Comparison of ENCODE assay signal across 1 cellular context in genomic region chr15:76337739-76338554, GRCh38.
TF ChIP-seq lines count a peak whose summit lies in the region.

No MANE protein-coding gene starts in this region.

TF ChIP-seq in HepG2, 621 proteins besides CTCF, POLR2A, EP300 and RAD21 (continued from another document):
- TF ChIP-seq ZBTB37 (CRISPR knock-in tag; IDR thresholded peaks at IDR 0.05) (no peak), ZGPAT (CRISPR knock-in tag; IDR thresholded peaks at IDR 0.05) (no peak; the same call in 1 of the 2 replicates), ETV6 (CRISPR knock-in tag; conservative IDR thresholded peaks at IDR 0.05) (no peak), GPBP1L1 (CRISPR knock-in tag; IDR thresholded peaks at IDR 0.05) (no peak), ZNF639 (CRISPR knock-in tag; conservative IDR thresholded peaks at IDR 0.05) (no peak), SP4 (CRISPR knock-in tag; IDR thresholded peaks at IDR 0.05) (peak; percentile 30; the same call in 1 of the 2 replicates), NONO (IDR thresholded peaks at IDR 0.05) (no peak), NONO (CRISPR knock-in tag; conservative IDR thresholded peaks at IDR 0.05) (no peak), BATF2 (CRISPR knock-in tag; IDR thresholded peaks at IDR 0.05) (no peak; the same call in none of the 2 replicates)
